Comparison of ENCODE assay signal across 8 cellular contexts in the genomic region with DNA sequence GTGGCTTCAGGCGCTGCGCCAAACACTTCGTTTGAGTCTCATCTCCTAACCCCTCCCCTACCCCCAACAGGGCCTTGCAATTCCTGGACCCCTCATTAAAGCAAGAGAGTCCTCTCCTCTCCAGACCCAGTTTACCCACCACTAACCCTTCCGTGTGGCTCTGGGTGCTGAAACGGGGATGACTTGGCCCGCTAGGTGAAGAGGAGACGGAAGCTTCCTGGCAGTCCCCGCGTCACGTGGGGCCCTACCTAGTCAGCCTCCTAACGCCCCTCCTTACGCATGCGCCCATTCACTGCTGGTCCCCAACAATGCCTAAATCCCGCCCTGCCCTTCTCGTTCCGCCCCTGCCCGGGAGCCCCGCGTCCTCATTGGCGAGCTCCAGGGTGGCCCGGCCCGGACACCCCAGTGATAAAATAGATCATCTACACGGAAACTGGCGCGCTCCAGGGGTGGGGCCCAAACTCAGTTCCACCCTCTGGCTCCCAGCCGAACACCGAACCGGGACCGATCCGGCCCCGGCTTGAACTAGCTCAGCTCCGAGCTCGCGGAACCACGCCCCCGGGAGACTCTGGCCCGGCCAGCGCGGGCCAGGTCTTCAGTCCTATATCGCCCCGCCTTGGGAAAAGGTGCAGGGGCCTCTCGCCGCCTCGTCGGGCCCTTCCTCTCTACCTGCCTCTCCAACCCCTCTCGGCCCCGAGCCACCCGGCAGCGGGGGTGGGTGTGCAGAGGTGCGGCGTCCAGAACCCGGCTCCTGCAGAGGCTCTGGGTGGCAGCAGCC. TPM values are rescaled to one million over a fixed set of nuclear protein-coding genes. Genes with fewer than 3 reads are reported as not detected.
DNase-seq lines count a peak whose midpoint lies in the region; ATAC-seq and TF ChIP-seq lines count a peak whose summit lies in the region.

A gene with protein sequence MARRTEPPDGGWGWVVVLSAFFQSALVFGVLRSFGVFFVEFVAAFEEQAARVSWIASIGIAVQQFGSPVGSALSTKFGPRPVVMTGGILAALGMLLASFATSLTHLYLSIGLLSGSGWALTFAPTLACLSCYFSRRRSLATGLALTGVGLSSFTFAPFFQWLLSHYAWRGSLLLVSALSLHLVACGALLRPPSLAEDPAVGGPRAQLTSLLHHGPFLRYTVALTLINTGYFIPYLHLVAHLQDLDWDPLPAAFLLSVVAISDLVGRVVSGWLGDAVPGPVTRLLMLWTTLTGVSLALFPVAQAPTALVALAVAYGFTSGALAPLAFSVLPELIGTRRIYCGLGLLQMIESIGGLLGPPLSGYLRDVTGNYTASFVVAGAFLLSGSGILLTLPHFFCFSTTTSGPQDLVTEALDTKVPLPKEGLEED (plus strand): TSS at position 425 of the 778 bp plus-strand sequence. CDS start 368 bp downstream, outside the sequence.

- under 1% methylated on average over 52 of the region's 52 CpGs for WGBS in thymus

- peak within 1 kb of the TSS; percentile 95 for H3K4me3 Mint-ChIP-seq in activated naive CD8-positive, alpha-beta T cell treated with anti-CD3 and anti-CD28 coated beads, Interleukin-2, amount 10 ng/mL, durations not matched to agents 7 days and 5 days
- peak within 1 kb of the TSS; percentile 94 for H3K4me3 Mint-ChIP-seq in osteocyte (ENCODE audit: unreplicated experiment)

- H2AFZ ChIP-seq in SU-DHL-6 (ENCODE audit: low read depth, low read length, severe bottlenecking): peak within 1 kb of the TSS; percentile 98

- intact Hi-C loops in head of caudate nucleus (cut with DNase I): no loop called here

- peaks cover 6% of the 10 kb centered on the region for H3K36me3 Mint-ChIP-seq in activated naive CD8-positive, alpha-beta T cell treated with anti-CD3 and anti-CD28 coated beads, Interleukin-2, amount 10 ng/mL, durations not matched to agents 7 days and 5 days
- no peaks in the 10 kb centered on the region for H3K36me3 Mint-ChIP-seq in osteocyte (ENCODE audit: unreplicated experiment)

- no peaks in the 10 kb centered on the region for H3K27me3 ChIP-seq in SU-DHL-6 (ENCODE audit: low read length)
- H3K27me3 ChIP-seq in thymus (ENCODE audit: control insufficient read depth, insufficient read depth): no peaks in the 10 kb centered on the region

- H3K9ac ChIP-seq in SU-DHL-6 (ENCODE audit: low read length): peak within 1 kb of the TSS; percentile 88

- peak; percentile 93 for ATAC-seq in HG02678 (IDR thresholded peaks at IDR 0.05; ENCODE audit: unreplicated experiment)
- ATAC-seq in activated naive CD8-positive, alpha-beta T cell treated with anti-CD3 and anti-CD28 coated beads, Interleukin-2, amount 10 ng/mL, durations not matched to agents 7 days and 5 days (ENCODE audit: low read depth): peak; percentile 93

- H4K20me1 ChIP-seq in SU-DHL-6 (ENCODE audit: low read depth, low read length): no peaks in the 10 kb centered on the region

- no peaks in the 10 kb centered on the region for H3K36me3 ChIP-seq in SU-DHL-6 (ENCODE audit: low read length)
- no peaks in the 10 kb centered on the region for H3K36me3 ChIP-seq in thymus (ENCODE audit: control insufficient read depth, insufficient read depth)

- peak; percentile 99 for DNase-seq in GM12865 (ENCODE audit: low read depth)
- DNase-seq in NCI-H1105 treated with DMSO at 0.1 percent for 48 hours (lab: John Stamatoyannopoulos, UW): peak; percentile 98
- peak; percentile 94 for DNase-seq in activated naive CD8-positive, alpha-beta T cell treated with anti-CD3 and anti-CD28 coated beads, Interleukin-2, amount 10 ng/mL, durations not matched to agents 7 days and 5 days
- peak; percentile 83 to 98 (median 94) for DNase-seq in head of caudate nucleus
- DNase-seq in osteocyte (ENCODE audit: extremely low spot score, unreplicated experiment): peak; percentile 95

- peak within 1 kb of the TSS; percentile 83 for H3K4me2 ChIP-seq in SU-DHL-6 (ENCODE audit: low read depth, low read length, poor library complexity, severe bottlenecking)

- no peaks in the 10 kb centered on the region for H3K9me3 Mint-ChIP-seq in activated naive CD8-positive, alpha-beta T cell treated with anti-CD3 and anti-CD28 coated beads, Interleukin-2, amount 10 ng/mL, durations not matched to agents 7 days and 5 days
- no peaks in the 10 kb centered on the region for H3K9me3 Mint-ChIP-seq in osteocyte (ENCODE audit: unreplicated experiment)

- TF ChIP-seq CTCF in GM12865 (IDR thresholded peaks at IDR 0.05; ENCODE audit: insufficient read depth, low read depth, low read length, missing control alignments) (no peak), SU-DHL-6 (IDR thresholded peaks at IDR 0.05; ENCODE audit: insufficient read depth, low read length, poor library complexity, severe bottlenecking) (no peak), osteocyte (IDR thresholded peaks at IDR 0.05) (no peak)

- H3K9me2 ChIP-seq in SU-DHL-6 (replicated peaks; ENCODE audit: insufficient read depth, low read length): no peaks in the 10 kb centered on the region

- peak within 1 kb of the TSS; percentile 70 for H3K4me3 ChIP-seq in GM12865 (ENCODE audit: low read depth, low read length)
- H3K4me3 ChIP-seq in SU-DHL-6 (ENCODE audit: insufficient read depth, low read length, poor library complexity, severe bottlenecking): peak within 1 kb of the TSS; percentile 96
- peak within 1 kb of the TSS; percentile 75 for H3K4me3 ChIP-seq in thymus (ENCODE audit: low read length)

- peaks cover 40% of the 10 kb centered on the region for H3K4me1 Mint-ChIP-seq in activated naive CD8-positive, alpha-beta T cell treated with anti-CD3 and anti-CD28 coated beads, Interleukin-2, amount 10 ng/mL, durations not matched to agents 7 days and 5 days
- peaks cover 18% of the 10 kb centered on the region for H3K4me1 Mint-ChIP-seq in osteocyte (ENCODE audit: unreplicated experiment)

- H3K9me3 ChIP-seq in SU-DHL-6 (ENCODE audit: insufficient read depth, low read length) (no peaks in the 10 kb centered on the region), thymus (ENCODE audit: control insufficient read depth) (no peaks in the 10 kb centered on the region)

- no peaks in the 10 kb centered on the region; the same call in 1 of the 2 replicates for H3F3A ChIP-seq in SU-DHL-6 (ENCODE audit: insufficient read depth)

- H3K27me3 Mint-ChIP-seq in activated naive CD8-positive, alpha-beta T cell treated with anti-CD3 and anti-CD28 coated beads, Interleukin-2, amount 10 ng/mL, durations not matched to agents 7 days and 5 days: no peaks in the 10 kb centered on the region
- H3K27me3 Mint-ChIP-seq in osteocyte (ENCODE audit: unreplicated experiment): no peaks in the 10 kb centered on the region

- H3K27ac ChIP-seq in SU-DHL-6 (ENCODE audit: low read depth, low read length) (peak within 1 kb of the TSS; percentile 61), thymus (ENCODE audit: low read depth) (peak within 1 kb of the TSS; percentile 97)

- POLR2A ChIA-PET in activated naive CD8-positive, alpha-beta T cell treated with anti-CD3 and anti-CD28 coated beads, Interleukin-2, amount 10 ng/mL, durations not matched to agents 7 days and 5 days (lab: Charles Lee): interaction anchor here (0.6 to 2.8 kb wide), 23 partner anchors 9 to 1922 kb away, joined by 3 to 57 read pairs (median 4); a partner anchor contains a TSS

- peak within 1 kb of the TSS; percentile 89 for H3K27ac Mint-ChIP-seq in activated naive CD8-positive, alpha-beta T cell treated with anti-CD3 and anti-CD28 coated beads, Interleukin-2, amount 10 ng/mL, durations not matched to agents 7 days and 5 days
- H3K27ac Mint-ChIP-seq in osteocyte (ENCODE audit: unreplicated experiment): peak within 1 kb of the TSS; percentile 90

- H3K4me1 ChIP-seq in thymus (ENCODE audit: control insufficient read depth, insufficient read depth, low read length): peaks cover 9% of the 10 kb centered on the region

- H3K79me2 ChIP-seq in SU-DHL-6 (ENCODE audit: insufficient read depth, low read length): no peaks in the 10 kb centered on the region

RNA-seq across cellular contexts. Expression of the gene that starts here (rescaled TPM):
- total RNA-seq in activated naive CD8-positive, alpha-beta T cell treated with anti-CD3 and anti-CD28 coated beads, Interleukin-2, amount 10 ng/mL, durations not matched to agents 7 days and 5 days: 10 to 100 TPM; 15.8 to 16.0 TPM
- 4.4 and 7.9 TPM in 2 replicates for total RNA-seq in osteocyte
- 2.5 TPM for polyA plus RNA-seq in thymus

Comparison
In these comparisons a context has a peak if more than half of its experiments do, and no peak if none do; other contexts are left out.
1. Peak in every context shown above with its lines: DNase-seq, ATAC-seq, H3K4me3 ChIP-seq and H3K27ac ChIP-seq.